Comparison of ENCODE assay signal across 5 cellular contexts in the genomic region with DNA sequence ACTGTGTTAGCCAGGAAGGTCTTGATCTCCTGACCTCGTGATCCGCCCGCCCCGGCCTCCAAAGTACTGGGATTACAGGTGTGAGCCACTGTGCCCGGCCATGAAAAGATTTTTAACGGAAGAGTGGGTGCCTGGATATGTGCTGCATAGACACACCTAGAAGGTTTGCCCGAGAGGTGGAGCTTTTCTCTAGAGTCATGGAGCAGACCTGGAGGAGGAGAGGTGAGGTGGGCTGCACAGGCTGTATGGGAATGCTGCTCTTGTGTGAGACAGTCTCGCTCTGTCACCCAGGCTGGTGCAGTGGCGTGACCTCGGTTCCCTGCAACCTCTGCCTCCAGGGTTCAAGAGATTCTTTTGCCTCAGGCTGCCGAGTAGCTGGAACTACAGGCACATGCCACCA.
"Had no signal": no experiment of that assay in that cellular context is flagged by ENCODE, and none has a peak within 500 bp of the region (broad histone marks: within the 10 kb centered on the region; RNA-seq: fewer than 3 reads in every experiment).

No MANE protein-coding gene starts in this region.

- H3K9me3 Mint-ChIP-seq: IgD-negative memory B cell had no signal

- H3K4me3 Mint-ChIP-seq: IgD-negative memory B cell had no signal

- H3K27ac Mint-ChIP-seq: IgD-negative memory B cell had no signal

- H3K27me3 Mint-ChIP-seq: IgD-negative memory B cell had no signal

- ATAC-seq: HepG2 had no signal

- DNase-seq: GM23248, GOT3, H7 had no signal
